9 cellular contexts compared by ENCODE assay signal in genomic region chr9:121707477-121708424, GRCh38. TPM values are rescaled to one million over a fixed set of nuclear protein-coding genes. Genes with fewer than 3 reads are reported as not detected.
A peak's percentile ranks its signal among the peaks of the same experiment; 100 is the strongest.
DNase-seq lines count a peak whose midpoint lies in the region; ATAC-seq, FAIRE-seq and TF ChIP-seq lines count a peak whose summit lies in the region.
"Had no signal": no experiment of that assay in that cellular context is flagged by ENCODE, and none has a peak within 500 bp of the region (broad histone marks: within the 10 kb centered on the region; RNA-seq: fewer than 3 reads in every experiment).

No MANE protein-coding gene starts in this region.

- peak overlapping the region; percentile 40 to 79 (median 69) for H3K4me2 ChIP-seq in BLaER1 treated with 17β-estradiol and CSF1 and Interleukin-3, amounts not matched to agents 10 nM and 100 nM

- no peak for FAIRE-seq in D721Med (lab: Jason Lieb, UNC)
- FAIRE-seq: TTC549 had no signal

- peaks cover 32 to 91% (median 86%) of the 10 kb centered on the region in 10 experiments for H3K4me1 ChIP-seq in BLaER1 treated with 17β-estradiol and CSF1 and Interleukin-3, amounts not matched to agents 10 nM and 100 nM
- peaks cover 0 to 6% of the 10 kb centered on the region in 2 donors for H3K4me1 ChIP-seq in left lung

- CTCF ChIA-PET in RWPE1 (lab: Yijun Ruan, JAX), result interaction anchor here (0.6 to 1.4 kb wide), 3 partner anchors 12 to 255 kb away, joined by 3 read pairs; no protein-coding TSS in a partner anchor

- H3K9ac ChIP-seq in BLaER1 treated with 17β-estradiol and CSF1 and Interleukin-3, amounts not matched to agents 10 nM and 100 nM, result peak overlapping the region in 1 of 11 experiments; percentile 12; a peak in 1 of 22 replicates

- POLR2A ChIA-PET in RWPE1 (lab: Yijun Ruan, JAX; ENCODE audit: low non-redundant PET), result no interaction called here

- peak; percentile 95 for ATAC-seq in GM19035 (IDR thresholded peaks at IDR 0.05; ENCODE audit: unreplicated experiment)
- ATAC-seq in HG02884 (IDR thresholded peaks at IDR 0.05; ENCODE audit: unreplicated experiment), result peak; percentile 93
- no peak for ATAC-seq in left lung

- 0 out of 22 replicates have a peak, but pooled peaks cover 0 to under 1% (median 0%) of the 10 kb centered on the region in 11 experiments for H3K36me3 ChIP-seq in BLaER1 treated with 17β-estradiol and CSF1 and Interleukin-3, amounts not matched to agents 10 nM and 100 nM
- no peaks in the 10 kb centered on the region for H3K36me3 ChIP-seq in left lung

- no peak for DNase-seq in RWPE1 (ENCODE audit: low spot score)
- DNase-seq in NCI-H2171 (lab: John Stamatoyannopoulos, UW), result no peak
- DNase-seq in cerebellum (ENCODE audit: low spot score), result no peak
- no peak for DNase-seq in D721Med (ENCODE audit: insufficient read length, low spot score)
- DNase-seq in left lung, result no peak

- H3K27ac ChIP-seq in BLaER1 treated with 17β-estradiol and CSF1 and Interleukin-3, amounts not matched to agents 10 nM and 100 nM, result peak overlapping the region in 6 of 11 experiments; percentile 3 to 33 (median 8); a peak in 5 of 22 replicates
- H3K27ac ChIP-seq in RWPE1 (peak overlapping the region; percentile 56), left lung (no peak overlapping the region)

- TF ChIP-seq CTCF in RWPE1 (conservative IDR thresholded peaks at IDR 0.05; ENCODE audit: low read depth) (no peak), D721Med (IDR thresholded peaks at IDR 0.05; ENCODE audit: insufficient read depth, missing control alignments) (no peak), left lung (IDR thresholded peaks at IDR 0.05) (no peak)

- 0 out of 22 replicates have a peak, but pooled peaks cover 0 to 2% (median 0%) of the 10 kb centered on the region in 11 experiments for H3K27me3 ChIP-seq in BLaER1 treated with 17β-estradiol and CSF1 and Interleukin-3, amounts not matched to agents 10 nM and 100 nM
- H3K27me3 ChIP-seq in left lung, result peaks cover 0 to 5% of the 10 kb centered on the region in 2 donors

- peaks cover 11 to 90% (median 67%) of the 10 kb centered on the region in 11 experiments; a peak in 20 of 22 replicates for H4K20me1 ChIP-seq in BLaER1 treated with 17β-estradiol and CSF1 and Interleukin-3, amounts not matched to agents 10 nM and 100 nM

- no peak overlapping the region for H3K4me3 ChIP-seq in BLaER1 treated with 17β-estradiol and CSF1 and Interleukin-3, amounts not matched to agents 10 nM and 100 nM
- no peak overlapping the region for H3K4me3 ChIP-seq in left lung

- intact Hi-C loops in left lung (cut with DNase I), result no loop called here

- H3K9me3 ChIP-seq in BLaER1 treated with 17β-estradiol and CSF1 and Interleukin-3, amounts not matched to agents 10 nM and 100 nM (replicated peaks in 1 of 11), result no peaks in the 10 kb centered on the region
- no peaks in the 10 kb centered on the region for H3K9me3 ChIP-seq in left lung

RNA-seq across cellular contexts. Expression of gene DAB2IP, which starts 56.3 kb away (rescaled TPM):
- total RNA-seq in cerebellum (17.1 TPM), left lung (10 to 100 TPM; 50.3 to 53.4 TPM)

Comparison
In these comparisons a context has a peak if more than half of its experiments do, and no peak if none do; other contexts are left out.
1. H3K27ac ChIP-seq: peak in BLaER1 treated with 17β-estradiol and CSF1 and Interleukin-3, amounts not matched to agents 10 nM and 100 nM (6 of 11) and RWPE1 (single experiment); none in left lung (0 of 2).